In genomic region chr10:102758226-102758932, GRCh38 we compare ENCODE assay signal across 13 cellular contexts. TPM values are rescaled to one million over a fixed set of nuclear protein-coding genes. Genes with fewer than 3 reads are reported as not detected.
DNase-seq lines count a peak whose midpoint lies in the region; ATAC-seq, FAIRE-seq and TF ChIP-seq lines count a peak whose summit lies in the region.
"Had no signal": no experiment of that assay in that cellular context is flagged by ENCODE, and none has a peak within 500 bp of the region (broad histone marks: within the 10 kb centered on the region; RNA-seq: fewer than 3 reads in every experiment).

No MANE protein-coding gene starts in this region.

- H3K4me3 ChIP-seq in fibroblast of villous mesenchyme (ENCODE audit: low read depth, low read length): peak overlapping the region; percentile 23

- DNase-seq in CD14-positive monocyte (ENCODE audit: low spot score) (no peak), MV-4-11 (lab: John Stamatoyannopoulos, UW) (peak; percentile 43), fibroblast of villous mesenchyme (ENCODE audit: low read depth) (no peak), renal cortical epithelial cell (ENCODE audit: low read depth) (peak; percentile 49), GM12891 (ENCODE audit: insufficient read length, low spot score) (no peak)
- DNase-seq: IMR-90; mesendoderm; NCI-H187 treated with DMSO at 0.1 percent for 48 hours; NK-92 treated with Interleukin-12 subunit alpha and Interleukin-12 subunit beta, amount 100 ng/mL, for 24 hours had no signal

- H3K9me3 Mint-ChIP-seq in CD14-positive monocyte: peaks cover 0 to 4% (median 0%) of the 10 kb centered on the region in 7 donors
- H3K9me3 Mint-ChIP-seq: stimulated activated effector memory CD8-positive, alpha-beta T cell treated with anti-CD3 and anti-CD28 coated beads, Interleukin-12 subunit alpha, Interleukin-12 subunit beta, amount 100 ng/mL, for 72 hours had no signal

- H3K4me1 Mint-ChIP-seq in CD14-positive monocyte: peaks cover 19% of the 10 kb centered on the region

- H3K27me3 Mint-ChIP-seq in CD14-positive monocyte (ENCODE audit: low read depth in 3 of 3): peaks cover 0 to 2% (median 0%) of the 10 kb centered on the region in 3 donors

- H3K4me3 Mint-ChIP-seq in CD14-positive monocyte: no peak overlapping the region
- H3K4me3 Mint-ChIP-seq: stimulated activated effector memory CD8-positive, alpha-beta T cell treated with anti-CD3 and anti-CD28 coated beads, Interleukin-12 subunit alpha, Interleukin-12 subunit beta, amount 100 ng/mL, for 72 hours had no signal

- TF ChIP-seq POLR2A in GM18505 (IDR thresholded peaks at IDR 0.05; ENCODE audit: borderline replicate concordance, extremely low read depth, insufficient read depth, insufficient read length): no peak
- no peak for TF ChIP-seq POLR2A in GM12891 (IDR thresholded peaks at IDR 0.05; ENCODE audit: low read depth, low read length)

- TF ChIP-seq CTCF in CD14-positive monocyte (IDR thresholded peaks at IDR 0.05) (no peak), fibroblast of villous mesenchyme (IDR thresholded peaks at IDR 0.05; ENCODE audit: insufficient read depth, low read depth, low read length) (no peak)

- no peak for FAIRE-seq in GM12891 (lab: Jason Lieb, UNC)

- no peak for ATAC-seq in GM21360 (IDR thresholded peaks at IDR 0.05; ENCODE audit: unreplicated experiment)
- no peak for ATAC-seq in GM21447 (IDR thresholded peaks at IDR 0.05; ENCODE audit: unreplicated experiment)
- no peak for ATAC-seq in GM18505 (IDR thresholded peaks at IDR 0.05; ENCODE audit: unreplicated experiment)
- ATAC-seq: stimulated activated effector memory CD8-positive, alpha-beta T cell treated with anti-CD3 and anti-CD28 coated beads, Interleukin-12 subunit alpha, Interleukin-12 subunit beta, amount 100 ng/mL, for 72 hours had no signal

- H3K27ac Mint-ChIP-seq in CD14-positive monocyte: peak overlapping the region in 6 of 7 donors; percentile 35 to 87 (median 52)

- peaks cover 34 to 58% of the 10 kb centered on the region in 2 donors for H3K36me3 Mint-ChIP-seq in CD14-positive monocyte

- intact Hi-C loops in CD14-positive monocyte (cut with micrococcal nuclease): loop anchor here in 1 of 2 donors (10.0 kb wide), 1 partner anchor 46 kb away; no protein-coding TSS in a partner anchor

TF ChIP-seq in GM12891, 5 proteins besides CTCF, POLR2A, EP300 and RAD21:
- TF ChIP-seq TAF1 (IDR thresholded peaks at IDR 0.05; ENCODE audit: low read depth, low read length) (no peak), PAX5 (IDR thresholded peaks at IDR 0.05; ENCODE audit: insufficient read depth, low read length, severe bottlenecking) (no peak), POU2F2 (IDR thresholded peaks at IDR 0.05; ENCODE audit: low read depth, low read length) (no peak), POLR2AphosphoS5 (IDR thresholded peaks at IDR 0.05; ENCODE audit: low read depth, low read length) (no peak), SPI1 (IDR thresholded peaks at IDR 0.05; ENCODE audit: low read depth, low read length) (no peak)
TF ChIP-seq in GM12891: peak in this region for 0.

RNA-seq across cellular contexts. Expression of gene WBP1L, which starts 14.6 kb away (rescaled TPM):
- 10 to 100 TPM; 38.3 to 43.0 TPM for polyA plus RNA-seq in CD14-positive monocyte
- total RNA-seq in fibroblast of villous mesenchyme: 34.8 and 40.6 TPM in 2 replicates
- 45.0 and 79.7 TPM in 2 replicates for total RNA-seq in renal cortical epithelial cell
- 13.8 TPM for polyA plus RNA-seq in GM12891 (2012; ENCODE audit: low read depth, missing spikeins)

RNA-seq across cellular contexts. Expression of gene SFXN2, which starts 43.9 kb away (rescaled TPM):
- 1 to 10 TPM; 1.8 to 2.0 TPM for polyA plus RNA-seq in CD14-positive monocyte
- total RNA-seq in fibroblast of villous mesenchyme (2.9 and 3.5 TPM in 2 replicates), renal cortical epithelial cell (5.1 and 5.6 TPM in 2 replicates)
- 15.4 TPM for polyA plus RNA-seq in GM12891 (2012; ENCODE audit: low read depth, missing spikeins)

RNA-seq across cellular contexts. Expression of gene ARL3, which starts 44.2 kb away (rescaled TPM):
- polyA plus RNA-seq in CD14-positive monocyte: 1 to 10 TPM; 6.0 to 6.3 TPM
- total RNA-seq in fibroblast of villous mesenchyme (5.5 and 6.0 TPM in 2 replicates), renal cortical epithelial cell (7.8 and 9.7 TPM in 2 replicates)
- polyA plus RNA-seq in GM12891 (2012; ENCODE audit: low read depth, missing spikeins): 9.7 TPM

Comparison
In these comparisons a context has a peak if more than half of its experiments do, and no peak if none do; other contexts are left out.
1. DNase-seq: peak in MV-4-11 (single experiment) and renal cortical epithelial cell (single experiment); none in CD14-positive monocyte (single experiment), fibroblast of villous mesenchyme (single experiment) and GM12891 (single experiment).